ENCODE assay signal across 8 cellular contexts in the genomic region with DNA sequence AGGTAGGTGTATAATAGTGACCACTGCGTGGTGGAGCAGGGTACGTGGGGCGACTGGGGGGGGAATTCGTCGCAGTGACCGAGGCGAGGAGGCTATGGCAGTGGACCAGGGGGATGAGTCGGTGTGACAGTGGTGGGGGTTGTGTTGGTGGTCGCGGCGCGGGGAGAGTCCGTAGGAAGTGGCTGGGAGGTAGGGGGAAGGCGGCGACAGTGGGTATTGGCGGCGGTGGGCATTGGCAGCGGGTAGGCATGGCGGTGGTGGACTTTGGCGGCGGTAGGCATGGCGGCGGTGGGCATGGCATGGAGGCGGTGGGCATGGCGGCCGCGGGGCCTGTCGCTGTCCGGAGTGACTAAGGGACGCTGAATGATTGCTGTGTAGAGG. TPM values are rescaled to one million over a fixed set of nuclear protein-coding genes. Genes with fewer than 3 reads are reported as not detected.
DNase-seq lines count a peak whose midpoint lies in the region; ATAC-seq and TF ChIP-seq lines count a peak whose summit lies in the region.

No MANE protein-coding gene starts in this region.

- POLR2A ChIA-PET in GM10248 (lab: Yijun Ruan, JAX) = no interaction called here

- H3K9me3 ChIP-seq in mononuclear cell (ENCODE audit: low read depth, low read length) (no peaks in the 10 kb centered on the region), transverse colon (peaks cover 0 to under 1% of the 10 kb centered on the region in 2 donors)

- no peak for TF ChIP-seq CTCF in GM10248 (IDR thresholded peaks at IDR 0.05; ENCODE audit: control extremely low read depth, extremely low read depth, low read depth, missing control alignments)
- no peak for TF ChIP-seq CTCF in WI38 (IDR thresholded peaks at IDR 0.05; ENCODE audit: low read depth, low read length)
- no peak for TF ChIP-seq CTCF in coronary artery (IDR thresholded peaks at IDR 0.05)
- no peak for TF ChIP-seq CTCF in transverse colon (IDR thresholded peaks at IDR 0.05)

- DNase-seq in GM10248 (ENCODE audit: extremely low spot score) (peak; percentile 7), coronary artery (ENCODE audit: low spot score) (no peak), transverse colon (no peak)

- H3K27me3 ChIP-seq in mononuclear cell (ENCODE audit: insufficient read depth, low read length) = peaks cover 9% of the 10 kb centered on the region
- no peaks in the 10 kb centered on the region for H3K27me3 ChIP-seq in transverse colon

- H3K27ac ChIP-seq in coronary artery (peak overlapping the region; percentile 77 to 90), transverse colon (peak overlapping the region; percentile 85 to 92 (median 86))

- peak overlapping the region; percentile 86 for H3K4me3 ChIP-seq in WI38 (ENCODE audit: low read depth, low read length)
- H3K4me3 ChIP-seq in coronary artery = peak overlapping the region; percentile 74
- peak overlapping the region; percentile 75 for H3K4me3 ChIP-seq in mononuclear cell (ENCODE audit: low read length)
- H3K4me3 ChIP-seq in transverse colon = peak overlapping the region; percentile 53 to 75 (median 64)

- TF ChIP-seq POLR2A in transverse colon (IDR thresholded peaks at IDR 0.05) = no peak

- CTCF ChIA-PET in GM10248 (lab: Yijun Ruan, JAX) = no interaction called here

- no peak for TF ChIP-seq EP300 in transverse colon (IDR thresholded peaks at IDR 0.05; ENCODE audit: low read depth)

- H3K4me1 ChIP-seq in mononuclear cell (ENCODE audit: insufficient read depth, low read length) (peaks cover 7% of the 10 kb centered on the region), transverse colon (no peaks in the 10 kb centered on the region)

- ATAC-seq in GM21515 (IDR thresholded peaks at IDR 0.05; ENCODE audit: unreplicated experiment) = no peak
- ATAC-seq in GM19351 (IDR thresholded peaks at IDR 0.05; ENCODE audit: unreplicated experiment) = no peak
- no peak for ATAC-seq in HG02840 (IDR thresholded peaks at IDR 0.05; ENCODE audit: low FRiP score, unreplicated experiment)

- 57 to 60% methylated on average over 12 to 30 of the region's 30 CpGs for WGBS in transverse colon (ENCODE audit: low coverage in 1 of 2), 2 donors

- no peaks in the 10 kb centered on the region for H3K36me3 ChIP-seq in transverse colon

- intact Hi-C loops in transverse colon (cut with DNase I; ENCODE audit: low total_unique reads) = no loop called here

- in situ Hi-C loops in transverse colon (cut with MboI; ENCODE audit: low pct_ligation_motif_present in 1 of 4, low pct_unique_long_range_greater_than_20kb in 1 of 4, low sequenced_read_pairs in 3 of 4) = loop anchor here in 1 of 4 donors (25.0 kb wide), 2 partner anchors 107 to 482 kb away; a partner anchor contains a TSS

RNA-seq across cellular contexts. Expression of a gene that starts 0.8 kb away (rescaled TPM):
- total RNA-seq in mononuclear cell (89.0 TPM), transverse colon (10 to 100 TPM; 18.5 to 75.6 (median 39.6) TPM)

RNA-seq across cellular contexts. Expression of a gene that starts 0.8 kb away (rescaled TPM):
- total RNA-seq in mononuclear cell = 25.6 TPM
- total RNA-seq in transverse colon = 10 to 100 TPM in 1 of 4 donors, 1 to 10 TPM in 1, not detected in 2; 4.2 to 12.5 TPM
